In the genomic region with DNA sequence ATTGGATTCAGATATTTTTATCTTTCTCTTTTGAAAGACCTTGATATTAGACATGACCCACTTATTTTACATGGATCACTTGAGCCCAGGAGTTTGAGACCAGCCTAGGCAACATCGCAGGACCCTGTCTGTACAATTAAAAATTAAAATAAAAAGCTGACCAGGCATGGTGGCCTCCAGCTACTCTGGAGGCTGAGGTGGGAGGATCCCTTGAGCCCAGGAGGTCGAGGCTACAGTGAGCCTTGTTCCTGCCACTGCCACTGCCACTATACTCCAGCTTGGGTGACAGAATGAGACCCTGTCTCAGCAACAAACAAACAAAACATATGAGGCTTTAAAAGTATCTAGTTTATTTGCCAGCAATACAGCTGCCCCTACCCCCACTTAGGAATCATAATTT, we compare ENCODE assay signal across 8 cellular contexts. TPM values are rescaled to one million over a fixed set of nuclear protein-coding genes. Genes with fewer than 3 reads are reported as not detected.
A peak's percentile ranks its signal among the peaks of the same experiment; 100 is the strongest.
DNase-seq lines count a peak whose midpoint lies in the region; TF ChIP-seq lines count a peak whose summit lies in the region.

No MANE protein-coding gene starts in this region.

- peaks cover 0 to 50% (median 27%) of the 10 kb centered on the region in 4 donors for H3K4me1 ChIP-seq in tibial artery

- H3K9me3 Mint-ChIP-seq in activated naive CD4-positive, alpha-beta T cell treated with anti-CD3 and anti-CD28 coated beads for 36 hours, result no peaks in the 10 kb centered on the region
- H3K9me3 Mint-ChIP-seq in activated naive CD8-positive, alpha-beta T cell treated with anti-CD3 and anti-CD28 coated beads for 36 hours, result no peaks in the 10 kb centered on the region

- peak overlapping the region; percentile 31 for H3K27ac Mint-ChIP-seq in activated naive CD4-positive, alpha-beta T cell treated with anti-CD3 and anti-CD28 coated beads for 36 hours
- peak overlapping the region; percentile 99 for H3K27ac Mint-ChIP-seq in activated naive CD8-positive, alpha-beta T cell treated with anti-CD3 and anti-CD28 coated beads for 36 hours

- CTCF ChIA-PET in activated naive CD4-positive, alpha-beta T cell treated with anti-CD3 and anti-CD28 coated beads for 36 hours (lab: Charles Lee), result interaction anchor here (0.7 to 1.7 kb wide), 11 partner anchors 55 to 279 kb away, joined by 3 to 12 read pairs (median 3); partner anchors contain the start of gene ATP1B3

- H3K9me3 ChIP-seq in tibial artery, result no peaks in the 10 kb centered on the region

- H3K27me3 Mint-ChIP-seq in activated naive CD4-positive, alpha-beta T cell treated with anti-CD3 and anti-CD28 coated beads for 36 hours (ENCODE audit: low read depth), result no peaks in the 10 kb centered on the region
- no peaks in the 10 kb centered on the region for H3K27me3 Mint-ChIP-seq in activated naive CD8-positive, alpha-beta T cell treated with anti-CD3 and anti-CD28 coated beads for 36 hours

- H3K4me1 Mint-ChIP-seq in activated naive CD4-positive, alpha-beta T cell treated with anti-CD3 and anti-CD28 coated beads for 36 hours (ENCODE audit: low read depth), result peaks cover 45% of the 10 kb centered on the region
- peaks cover 36% of the 10 kb centered on the region for H3K4me1 Mint-ChIP-seq in activated naive CD8-positive, alpha-beta T cell treated with anti-CD3 and anti-CD28 coated beads for 36 hours

- H3K27me3 ChIP-seq in kidney epithelial cell (ENCODE audit: control insufficient read depth, insufficient read depth, low read length) (no peaks in the 10 kb centered on the region), tibial artery (no peaks in the 10 kb centered on the region)

- no peak for TF ChIP-seq CTCF in kidney epithelial cell (IDR thresholded peaks at IDR 0.05; ENCODE audit: insufficient read depth, low read length, poor library complexity, severe bottlenecking)
- TF ChIP-seq CTCF in tibial artery (IDR thresholded peaks at IDR 0.05), result no peak

- H3K36me3 ChIP-seq in kidney epithelial cell (ENCODE audit: control insufficient read depth, insufficient read depth, low read length) (no peaks in the 10 kb centered on the region), tibial artery (peaks cover 2 to 3% (median 3%) of the 10 kb centered on the region in 3 donors)

- H3K4me3 ChIP-seq in kidney epithelial cell (ENCODE audit: low read depth, low read length) (peak overlapping the region; percentile 96), tibial artery (peak overlapping the region; percentile 76 to 88)

- intact Hi-C loops in activated naive CD4-positive, alpha-beta T cell treated with anti-CD3 and anti-CD28 coated beads for 36 hours (cut with micrococcal nuclease), result loop anchor here (1.0 to 5.0 kb wide), 9 partner anchors 102 to 1261 kb away; partner anchors contain the start of genes ATR, PXYLP1, TFDP2 and U2SURP
- intact Hi-C loops in tibial artery (cut with DNase I; ENCODE audit: low total_unique reads), result loop anchor here (5.0 to 10.0 kb wide), 3 partner anchors 85 to 175 kb away; partner anchors contain the start of gene ATP1B3

- H3K4me3 Mint-ChIP-seq in activated naive CD4-positive, alpha-beta T cell treated with anti-CD3 and anti-CD28 coated beads for 36 hours, result peak overlapping the region; percentile 99
- H3K4me3 Mint-ChIP-seq in activated naive CD8-positive, alpha-beta T cell treated with anti-CD3 and anti-CD28 coated beads for 36 hours, result peak overlapping the region; percentile 99

- H3K27ac ChIP-seq in tibial artery, result peak overlapping the region; percentile 95 to 96

- DNase-seq in activated naive CD4-positive, alpha-beta T cell treated with anti-CD3 and anti-CD28 coated beads for 36 hours, result no peak
- DNase-seq in activated naive CD4-positive, alpha-beta T cell treated with Interleukin-2 at 50 U/mL for 16 hours, result no peak
- DNase-seq in activated naive CD8-positive, alpha-beta T cell treated with anti-CD3 and anti-CD28 coated beads for 36 hours, result no peak
- DNase-seq in kidney epithelial cell (ENCODE audit: low read depth), result no peak
- DNase-seq in tibial artery, result no peak
- DNase-seq in mesenteric fat pad (ENCODE audit: low spot score), result no peak
- DNase-seq in effector CD8-positive, alpha-beta T cell (lab: John Stamatoyannopoulos, UW), result no peak
- no peak for DNase-seq in NCI-H1048 (lab: John Stamatoyannopoulos, UW)

- peaks cover 10% of the 10 kb centered on the region for H3K36me3 Mint-ChIP-seq in activated naive CD4-positive, alpha-beta T cell treated with anti-CD3 and anti-CD28 coated beads for 36 hours (ENCODE audit: low read depth)
- H3K36me3 Mint-ChIP-seq in activated naive CD8-positive, alpha-beta T cell treated with anti-CD3 and anti-CD28 coated beads for 36 hours, result peaks cover 13% of the 10 kb centered on the region

RNA-seq across cellular contexts. Expression of gene RNF7, which starts 1.6 kb away (rescaled TPM):
- 10 to 100 TPM; 56.3 to 57.4 TPM for total RNA-seq in activated naive CD4-positive, alpha-beta T cell treated with anti-CD3 and anti-CD28 coated beads for 36 hours
- 10 to 100 TPM; 67.1 to 69.1 TPM for total RNA-seq in activated naive CD8-positive, alpha-beta T cell treated with anti-CD3 and anti-CD28 coated beads for 36 hours
- total RNA-seq in kidney epithelial cell (164 and 174 TPM in 2 replicates), mesenteric fat pad (76.3 TPM)

RNA-seq across cellular contexts. Expression of gene GRK7, which starts 23.5 kb away (rescaled TPM):
- not detected for total RNA-seq in activated naive CD4-positive, alpha-beta T cell treated with anti-CD3 and anti-CD28 coated beads for 36 hours
- total RNA-seq in activated naive CD8-positive, alpha-beta T cell treated with anti-CD3 and anti-CD28 coated beads for 36 hours, result not detected
- total RNA-seq in kidney epithelial cell (not detected in 2 replicates), mesenteric fat pad (not detected)
